Comparison of ENCODE assay signal across 16 cellular contexts in genomic region chr15:66932634-66933024, GRCh38.
DNase-seq lines count a peak whose midpoint lies in the region; ATAC-seq and TF ChIP-seq lines count a peak whose summit lies in the region.
"Had no signal": no experiment of that assay in that cellular context is flagged by ENCODE, and none has a peak within 500 bp of the region (broad histone marks: within the 10 kb centered on the region; RNA-seq: fewer than 3 reads in every experiment).

No MANE protein-coding gene starts in this region.

- CTCF ChIA-PET in SK-N-SH (lab: Yijun Ruan, JAX), result interaction anchor here (1.3 to 7.4 kb wide), 3 partner anchors 11 to 371 kb away, joined by 3 to 44 read pairs (median 4); no protein-coding TSS in a partner anchor

- no peak overlapping the region for H2AFZ ChIP-seq in SK-N-SH (ENCODE audit: low read depth)

- no peak for ATAC-seq in SK-N-SH treated with all-trans-retinoic acid at 6 μM for 48 hours
- ATAC-seq in body of pancreas, result no peak
- no peak for ATAC-seq in HG03354 (IDR thresholded peaks at IDR 0.05; ENCODE audit: poor library complexity, severe bottlenecking, unreplicated experiment)
- ATAC-seq: activated CD8-positive, alpha-beta T cell treated with anti-CD3 and anti-CD28 coated beads, Interleukin-2, amount 10 ng/mL, durations not matched to agents 7 days and 5 days; activated T-helper 17 cell treated with anti-CD3 and anti-CD28 coated beads, Interleukin-2, amount 50 U/mL, for 72 hours had no signal

- H3K27ac ChIP-seq in SK-N-SH (ENCODE audit: low read depth in 2 of 2, low read length in 1 of 2) (peak overlapping the region in 1 of 2 experiments; percentile 64; a peak in 2 of 4 replicates), body of pancreas (peak overlapping the region in 3 of 4 donors; percentile 63 to 85 (median 83)), transverse colon (peak overlapping the region; percentile 77 to 79 (median 78)), testis (no peak overlapping the region)
- H3K27ac ChIP-seq: 22Rv1, WERI-Rb-1 had no signal

- TF ChIP-seq POLR2A in body of pancreas (IDR thresholded peaks at IDR 0.05), result no peak
- no peak for TF ChIP-seq POLR2A in transverse colon (IDR thresholded peaks at IDR 0.05)
- no peak for TF ChIP-seq POLR2A in testis (IDR thresholded peaks at IDR 0.05)

- no peak overlapping the region for H3K4me3 Mint-ChIP-seq in mesothelial cell of epicardium
- H3K4me3 Mint-ChIP-seq: activated CD8-positive, alpha-beta T cell treated with anti-CD3 and anti-CD28 coated beads, Interleukin-2, amount 10 ng/mL, durations not matched to agents 7 days and 5 days; activated T-helper 17 cell treated with anti-CD3 and anti-CD28 coated beads, Interleukin-2, amount 50 U/mL, for 72 hours; IgD-negative memory B cell had no signal

- H3K9me3 Mint-ChIP-seq in mesothelial cell of epicardium, result peaks cover 5% of the 10 kb centered on the region

- no peak for TF ChIP-seq EP300 in SK-N-SH (IDR thresholded peaks at IDR 0.05; ENCODE audit: borderline replicate concordance in 1 of 2, low read depth in 1 of 2, low read length in 1 of 2)
- no peak for TF ChIP-seq EP300 in transverse colon (IDR thresholded peaks at IDR 0.05; ENCODE audit: low read depth)

- H3K4me1 ChIP-seq in SK-N-SH (ENCODE audit: control insufficient read depth in 1 of 2, insufficient read depth in 2 of 2, low read depth in 1 of 2, low read length in 1 of 2) (peaks cover 19% of the 10 kb centered on the region in 2 experiments; a peak in 3 of 4 replicates), body of pancreas (peaks cover 29% of the 10 kb centered on the region), transverse colon (peaks cover 4 to 44% (median 23%) of the 10 kb centered on the region in 4 donors), testis (peaks cover 9% of the 10 kb centered on the region)

- H3K27me3 ChIP-seq in SK-N-SH (ENCODE audit: insufficient read depth) (no peaks in the 10 kb centered on the region), body of pancreas (no peaks in the 10 kb centered on the region), transverse colon (no peaks in the 10 kb centered on the region), testis (no peaks in the 10 kb centered on the region)
- H3K27me3 ChIP-seq: thyroid gland had no signal

- H3F3A ChIP-seq in SK-N-SH (replicated peaks; ENCODE audit: insufficient read depth), result peaks cover 17% of the 10 kb centered on the region

- no peaks in the 10 kb centered on the region for H3K27me3 Mint-ChIP-seq in mesothelial cell of epicardium (ENCODE audit: low read depth)

- H3K4me3 ChIP-seq in SK-N-SH (ENCODE audit: low read depth in 2 of 2, low read length in 1 of 2), result 0 out of 4 replicates have a peak overlapping the region, but pooled peaks of 1 of the 2 experiments have one; percentile 49
- no peak overlapping the region for H3K4me3 ChIP-seq in body of pancreas
- H3K4me3 ChIP-seq in transverse colon, result no peak overlapping the region
- H3K4me3 ChIP-seq in testis, result no peak overlapping the region
- H3K4me3 ChIP-seq: thyroid gland had no signal

- H3K9me3 ChIP-seq in SK-N-SH (no peaks in the 10 kb centered on the region), body of pancreas (no peaks in the 10 kb centered on the region), transverse colon (no peaks in the 10 kb centered on the region), testis (no peaks in the 10 kb centered on the region)
- H3K9me3 ChIP-seq: thyroid gland had no signal

- intact Hi-C loops in body of pancreas (cut with DNase I) (no loop called here), transverse colon (cut with DNase I; ENCODE audit: low total_unique reads) (no loop called here), testis (cut with DNase I; ENCODE audit: low total_unique reads) (no loop called here)

- DNase-seq in SK-N-SH (no peak), body of pancreas (peak in 1 of 4 donors; percentile 6), mesothelial cell of epicardium (ENCODE audit: low spot score in 2 of 2, unreplicated experiment in 2 of 2) (no peak), transverse colon (no peak), testis (no peak), anterior cingulate cortex (lab: John Stamatoyannopoulos, UW) (no peak)
- DNase-seq: activated CD8-positive, alpha-beta T cell treated with anti-CD3 and anti-CD28 coated beads, Interleukin-2, amount 10 ng/mL, durations not matched to agents 7 days and 5 days; NCI-H1048; RPMI8226; WERI-Rb-1 had no signal

- H3K9ac ChIP-seq in SK-N-SH, result no peak overlapping the region

- no peak for TF ChIP-seq RAD21 in SK-N-SH (IDR thresholded peaks at IDR 0.05; ENCODE audit: low read length)

- POLR2A ChIA-PET in SK-N-SH (lab: Yijun Ruan, JAX), result no interaction called here

- 91% methylated on average over 6 of the region's 6 CpGs for WGBS in SK-N-SH (ENCODE audit: low lambda C conversion rate)
- WGBS in body of pancreas, 2 donors, result 93 to 95% methylated on average over 6 of the region's 6 CpGs
- 83 to 100% methylated on average over 1 to 6 of the region's 6 CpGs for WGBS in transverse colon (ENCODE audit: low coverage in 1 of 2), 2 donors
- 78 to 84% methylated on average over 6 of the region's 6 CpGs for WGBS in testis, 2 donors

- no peaks in the 10 kb centered on the region for H3K36me3 ChIP-seq in SK-N-SH (replicated peaks in 1 of 2; ENCODE audit: control insufficient read depth in 1 of 2, insufficient read depth in 2 of 2, low read length in 1 of 2)
- no peaks in the 10 kb centered on the region for H3K36me3 ChIP-seq in body of pancreas (replicated peaks in 1 of 2; ENCODE audit: insufficient read depth in 1 of 2, low read depth in 2 of 2)
- H3K36me3 ChIP-seq in transverse colon, result no peaks in the 10 kb centered on the region
- no peaks in the 10 kb centered on the region for H3K36me3 ChIP-seq in testis (ENCODE audit: low read depth, missing control alignments)
- H3K36me3 ChIP-seq: thyroid gland, WERI-Rb-1 had no signal

- H3K79me2 ChIP-seq in SK-N-SH (ENCODE audit: insufficient read depth), result no peaks in the 10 kb centered on the region

- H3K9me2 ChIP-seq in SK-N-SH, result no peaks in the 10 kb centered on the region

- no peaks in the 10 kb centered on the region for H4K20me1 ChIP-seq in SK-N-SH (ENCODE audit: insufficient read depth)

- no peak for TF ChIP-seq CTCF in SK-N-SH (IDR thresholded peaks at IDR 0.05)
- TF ChIP-seq CTCF in body of pancreas (IDR thresholded peaks at IDR 0.05), result no peak
- no peak for TF ChIP-seq CTCF in mesothelial cell of epicardium (IDR thresholded peaks at IDR 0.05; ENCODE audit: unreplicated experiment)
- no peak for TF ChIP-seq CTCF in transverse colon (IDR thresholded peaks at IDR 0.05)
- no peak for TF ChIP-seq CTCF in testis (IDR thresholded peaks at IDR 0.05)

- H3K27ac Mint-ChIP-seq in mesothelial cell of epicardium, result peak overlapping the region; percentile 91
- H3K27ac Mint-ChIP-seq: activated CD8-positive, alpha-beta T cell treated with anti-CD3 and anti-CD28 coated beads, Interleukin-2, amount 10 ng/mL, durations not matched to agents 7 days and 5 days; activated T-helper 17 cell treated with anti-CD3 and anti-CD28 coated beads, Interleukin-2, amount 50 U/mL, for 72 hours; IgD-negative memory B cell had no signal

- in situ Hi-C loops in transverse colon (cut with MboI; ENCODE audit: low pct_ligation_motif_present in 1 of 4, low pct_unique_long_range_greater_than_20kb in 1 of 4, low sequenced_read_pairs in 3 of 4), result loop anchor here in 1 of 4 donors (25.0 kb wide), 2 partner anchors 505 to 905 kb away; partner anchors contain the start of genes RNU6-1 and SKOR1

- H3K36me3 Mint-ChIP-seq in mesothelial cell of epicardium, result peaks cover 4% of the 10 kb centered on the region
- H3K36me3 Mint-ChIP-seq: IgD-negative memory B cell had no signal

- H3K4me1 Mint-ChIP-seq in mesothelial cell of epicardium, result peaks cover 46% of the 10 kb centered on the region
- H3K4me1 Mint-ChIP-seq: activated T-helper 17 cell treated with anti-CD3 and anti-CD28 coated beads, Interleukin-2, amount 50 U/mL, for 72 hours had no signal

- H3K4me2 ChIP-seq in SK-N-SH, result peak overlapping the region; percentile 73

TF ChIP-seq in SK-N-SH, 30 proteins besides CTCF, POLR2A, EP300 and RAD21 (continues in another document):
- TF ChIP-seq MXI1 (IDR thresholded peaks at IDR 0.05; ENCODE audit: low read depth, low read length) (no peak), TAF1 (IDR thresholded peaks at IDR 0.05; ENCODE audit: borderline replicate concordance, low read depth, low read length) (no peak), SMC3 (IDR thresholded peaks at IDR 0.05; ENCODE audit: low read depth, low read length) (no peak), YY1 (IDR thresholded peaks at IDR 0.05; ENCODE audit: low read depth) (no peak), FOXJ3 (CRISPR knock-in tag; IDR thresholded peaks at IDR 0.05) (no peak), FOXM1 (IDR thresholded peaks at IDR 0.05; ENCODE audit: low read depth) (no peak), NFIC (IDR thresholded peaks at IDR 0.05; ENCODE audit: borderline replicate concordance) (no peak), RXRA (IDR thresholded peaks at IDR 0.05; ENCODE audit: borderline replicate concordance, low read depth) (no peak), RCOR1 (IDR thresholded peaks at IDR 0.05; ENCODE audit: low read length) (no peak)

TF ChIP-seq in SK-N-SH treated with all-trans-retinoic acid at 6 μM for 48 hours, 23 proteins besides CTCF, POLR2A, EP300 and RAD21 (continues in another document):
- TF ChIP-seq ZNF565 (CRISPR knock-in tag; conservative IDR thresholded peaks at IDR 0.05; ENCODE audit: low read depth) (no peak), RARB (CRISPR knock-in tag; IDR thresholded peaks at IDR 0.05) (no peak), TCF4 (CRISPR knock-in tag; IDR thresholded peaks at IDR 0.05; ENCODE audit: borderline replicate concordance) (no peak), ZFP30 (CRISPR knock-in tag; IDR thresholded peaks at IDR 0.05) (no peak), ARNTL (CRISPR knock-in tag; IDR thresholded peaks at IDR 0.05; ENCODE audit: borderline replicate concordance, low read depth) (no peak), POU6F1 (CRISPR knock-in tag; IDR thresholded peaks at IDR 0.05; ENCODE audit: borderline replicate concordance, low read depth) (no peak), ZNF8 (CRISPR knock-in tag; IDR thresholded peaks at IDR 0.05) (no peak), TOX (CRISPR knock-in tag; IDR thresholded peaks at IDR 0.05; ENCODE audit: borderline replicate concordance) (no peak), BACH2 (CRISPR knock-in tag; IDR thresholded peaks at IDR 0.05; ENCODE audit: borderline replicate concordance) (no peak), PPARA (CRISPR knock-in tag; IDR thresholded peaks at IDR 0.05; ENCODE audit: borderline replicate concordance) (no peak)

Comparison
In these comparisons a context has a peak if more than half of its experiments do, and no peak if none do; other contexts are left out.
1. H3K27ac ChIP-seq: peak in body of pancreas (3 of 4) and transverse colon (4 of 4); none in testis (0 of 2).